In genomic region chr16:84660973-84661372, GRCh38 we compare ENCODE assay signal across 20 cellular contexts.
"Had no signal": no experiment of that assay in that cellular context is flagged by ENCODE, and none has a peak within 500 bp of the region (broad histone marks: within the 10 kb centered on the region; RNA-seq: fewer than 3 reads in every experiment).

No MANE protein-coding gene starts in this region.

- ATAC-seq: activated T-cell treated with anti-CD3 and anti-CD28 coated beads, Interleukin-2, amount 50 U/mL, for 72 hours; body of pancreas; foreskin keratinocyte; left cardiac atrium; natural killer cell; stimulated activated memory B cell treated with anti-CD40 and anti-IgM and Interleukin-4, amounts not matched to agents 10 μg/mL and 1 μg/mL and 100 μg/mL, for 72 hours had no signal

- H3K9me3 Mint-ChIP-seq: activated B cell treated with CpG ODN at 0.5 μM for 24 hours; activated naive CD4-positive, alpha-beta T cell treated with anti-CD3 and anti-CD28 coated beads, Interleukin-2, amount 50 U/mL, for 24 hours; activated T-cell treated with anti-CD3 and anti-CD28 coated beads, Interleukin-2, amount 50 U/mL, for 72 hours; natural killer cell; stimulated activated memory B cell treated with anti-CD40 and anti-IgM and Interleukin-4, amounts not matched to agents 10 μg/mL and 1 μg/mL and 100 μg/mL, for 72 hours; type B pancreatic cell had no signal

- H3K27ac Mint-ChIP-seq: activated B cell treated with CpG ODN at 0.5 μM for 24 hours; activated T-cell treated with anti-CD3 and anti-CD28 coated beads, Interleukin-2, amount 50 U/mL, for 72 hours; natural killer cell; stimulated activated memory B cell treated with anti-CD40 and anti-IgM and Interleukin-4, amounts not matched to agents 10 μg/mL and 1 μg/mL and 100 μg/mL, for 72 hours; type B pancreatic cell had no signal

- H3K36me3 Mint-ChIP-seq: natural killer cell had no signal

- H3K4me3 Mint-ChIP-seq: activated B cell treated with CpG ODN at 0.5 μM for 24 hours; activated naive CD4-positive, alpha-beta T cell treated with anti-CD3 and anti-CD28 coated beads, Interleukin-2, amount 50 U/mL, for 24 hours; activated T-cell treated with anti-CD3 and anti-CD28 coated beads, Interleukin-2, amount 50 U/mL, for 72 hours; natural killer cell; stimulated activated memory B cell treated with anti-CD40 and anti-IgM and Interleukin-4, amounts not matched to agents 10 μg/mL and 1 μg/mL and 100 μg/mL, for 72 hours; type B pancreatic cell had no signal

- H3K27me3 Mint-ChIP-seq: activated B cell treated with CpG ODN at 0.5 μM for 24 hours; activated naive CD4-positive, alpha-beta T cell treated with anti-CD3 and anti-CD28 coated beads, Interleukin-2, amount 50 U/mL, for 24 hours; stimulated activated memory B cell treated with anti-CD40 and anti-IgM and Interleukin-4, amounts not matched to agents 10 μg/mL and 1 μg/mL and 100 μg/mL, for 72 hours; type B pancreatic cell had no signal

- DNase-seq: activated B cell treated with CpG ODN at 0.5 μM for 24 hours; activated CD4-positive, alpha-beta T cell treated with anti-CD3 and anti-CD28 coated beads for 4 hours; activated CD8-positive, alpha-beta memory T cell treated with anti-CD3 and anti-CD28 coated beads, Interleukin-2, amount 50 U/mL, for 4 hours; activated gamma-delta T cell; activated T-cell treated with anti-CD3 and anti-CD28 coated beads, Interleukin-2, amount 50 U/mL, for 72 hours; body of pancreas; foreskin keratinocyte; glutamatergic neuron; hippocampal formation; left cardiac atrium; natural killer cell; sigmoid colon; stimulated activated CD4-positive, alpha-beta T cell treated with anti-CD3 and anti-CD28 coated beads, Interleukin-4, amount 100 ng/mL, for 4 hours; T-helper 1 cell; T-helper 9 cell; testis had no signal

- H3K4me3 ChIP-seq: body of pancreas, esophagus muscularis mucosa, sigmoid colon, testis had no signal
